Comparison of ENCODE assay signal across 9 cellular contexts in the genomic region with DNA sequence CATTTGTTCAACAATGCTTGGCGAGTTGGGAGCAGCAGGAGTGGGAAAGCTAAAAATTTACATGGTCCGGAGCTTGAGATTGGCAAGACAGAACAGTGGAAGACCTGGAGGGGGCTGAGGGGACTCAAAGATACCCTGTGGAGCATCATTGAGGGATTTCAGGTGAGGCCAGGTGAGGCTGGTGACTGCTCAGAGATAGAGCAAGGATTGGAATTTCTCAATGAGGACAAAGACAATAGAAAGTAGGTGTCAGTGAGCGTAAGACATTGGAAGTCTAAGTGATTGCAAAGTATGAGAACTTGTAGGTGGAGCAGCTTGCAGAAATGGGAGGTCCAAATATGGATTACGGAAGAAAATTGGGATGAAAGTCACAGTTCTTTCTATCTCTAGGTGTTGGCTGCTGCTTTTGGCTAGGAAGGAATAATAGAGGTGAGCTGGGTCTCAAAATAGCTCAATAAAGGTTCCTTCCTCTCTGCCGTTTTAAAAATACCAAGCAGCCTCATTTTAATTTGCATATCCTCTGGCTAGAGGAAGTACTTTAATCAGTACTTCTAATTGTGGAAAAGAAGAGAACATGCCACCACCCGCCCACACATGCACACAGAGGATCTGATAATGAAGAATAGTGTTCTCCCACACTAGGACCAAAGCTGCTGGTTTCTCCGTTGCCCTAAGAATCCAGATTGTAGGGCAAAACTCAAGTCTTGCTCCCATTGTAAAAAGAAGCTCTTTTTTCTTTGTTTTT. TPM values are rescaled to one million over a fixed set of nuclear protein-coding genes. Genes with fewer than 3 reads are reported as not detected.
DNase-seq lines count a peak whose midpoint lies in the region; ATAC-seq and TF ChIP-seq lines count a peak whose summit lies in the region.
"Had no signal": no experiment of that assay in that cellular context is flagged by ENCODE, and none has a peak within 500 bp of the region (broad histone marks: within the 10 kb centered on the region; RNA-seq: fewer than 3 reads in every experiment).

No MANE protein-coding gene starts in this region.

- no peak overlapping the region for H3K4ac ChIP-seq in trophoblast cell (ENCODE audit: low read depth, low read length)

- no peak overlapping the region for H2BK12ac ChIP-seq in trophoblast cell (ENCODE audit: low read length)

- intact Hi-C loops in activated CD4-positive, alpha-beta T cell treated with anti-CD3 and anti-CD28 coated beads for 36 hours (cut with DNase I, micrococcal nuclease), result no loop called here
- intact Hi-C loops in natural killer cell (cut with micrococcal nuclease) (no loop called here), esophagus squamous epithelium (cut with DNase I) (no loop called here), Caco-2 (cut with micrococcal nuclease; ENCODE audit: unreplicated experiment) (no loop called here)

- no peak for TF ChIP-seq CTCF in natural killer cell (IDR thresholded peaks at IDR 0.05)
- no peak for TF ChIP-seq CTCF in esophagus squamous epithelium (IDR thresholded peaks at IDR 0.05)
- TF ChIP-seq CTCF in Caco-2 (IDR thresholded peaks at IDR 0.05; ENCODE audit: insufficient read depth in 1 of 2, low read depth in 1 of 2, low read length in 1 of 2, severe bottlenecking in 1 of 2, unreplicated experiment in 1 of 2), result no peak

- no peak overlapping the region for H3K4me2 ChIP-seq in trophoblast cell (ENCODE audit: low read length)

- peaks cover 0 to 15% (median 3%) of the 10 kb centered on the region in 3 donors for H3K4me1 ChIP-seq in esophagus squamous epithelium
- H3K4me1 ChIP-seq in Caco-2, result no peaks in the 10 kb centered on the region
- H3K4me1 ChIP-seq in trophoblast cell (ENCODE audit: control insufficient read depth in 1 of 2, insufficient read depth in 2 of 2, low read length in 2 of 2), result no peaks in the 10 kb centered on the region

- H4K12ac ChIP-seq in trophoblast cell (ENCODE audit: low read depth, low read length), result no peak overlapping the region

- H3K79me1 ChIP-seq in trophoblast cell (ENCODE audit: low read length), result no peaks in the 10 kb centered on the region

- H3K18ac ChIP-seq in trophoblast cell (ENCODE audit: low read length), result no peak overlapping the region

- peak; percentile 68 for DNase-seq in activated CD4-positive, alpha-beta T cell treated with anti-CD3 and anti-CD28 coated beads for 36 hours
- no peak for DNase-seq in natural killer cell
- no peak for DNase-seq in esophagus squamous epithelium (lab: John Stamatoyannopoulos, UW)
- DNase-seq in retina, result no peak
- no peak for DNase-seq in Caco-2
- DNase-seq in trophoblast cell, result no peak
- DNase-seq: IMR-90 had no signal

- no peaks in the 10 kb centered on the region for H3K27me3 Mint-ChIP-seq in activated CD4-positive, alpha-beta T cell treated with anti-CD3 and anti-CD28 coated beads for 36 hours
- H3K27me3 Mint-ChIP-seq in natural killer cell (ENCODE audit: low read depth in 2 of 2), result no peaks in the 10 kb centered on the region
- no peaks in the 10 kb centered on the region for H3K27me3 Mint-ChIP-seq in Caco-2 (ENCODE audit: insufficient read depth, unreplicated experiment)

- 41 to 47% methylated on average over 7 of the region's 7 CpGs for WGBS in esophagus squamous epithelium, 2 donors
- no CpG with 5 or more reads among the region's 7 CpGs for WGBS in trophoblast cell (ENCODE audit: extremely low coverage, insufficient coverage, insufficient read length)

- no peak overlapping the region for H3K14ac ChIP-seq in trophoblast cell (ENCODE audit: low read length)

- ATAC-seq in GM19035 (IDR thresholded peaks at IDR 0.05; ENCODE audit: unreplicated experiment) (peak; percentile 68), HG03095 (IDR thresholded peaks at IDR 0.05; ENCODE audit: unreplicated experiment) (peak; percentile 84), natural killer cell (peak in 2 of 3 donors; percentile 18 to 51)
- peak; percentile 76 for ATAC-seq in activated CD4-positive, alpha-beta T cell treated with anti-CD3 and anti-CD28 coated beads for 36 hours

- no TSS peak for BruUV-seq in Caco-2 (replicated peaks; lab: Mats Ljungman, UMichigan)

- H3K4me3 ChIP-seq in esophagus squamous epithelium (no peak overlapping the region), Caco-2 (ENCODE audit: low read depth, low read length) (no peak overlapping the region), trophoblast cell (ENCODE audit: low read depth, low read length) (no peak overlapping the region)

- H3K36me3 ChIP-seq in esophagus squamous epithelium, result peaks cover 0 to 39% (median 0%) of the 10 kb centered on the region in 3 donors
- no peaks in the 10 kb centered on the region for H3K36me3 ChIP-seq in Caco-2 (ENCODE audit: control insufficient read depth, insufficient read depth, low read length)
- H3K36me3 ChIP-seq in trophoblast cell (ENCODE audit: control insufficient read depth in 1 of 2, insufficient read depth in 2 of 2, low read length in 2 of 2), result no peaks in the 10 kb centered on the region

- H2AK5ac ChIP-seq in trophoblast cell (ENCODE audit: low read length), result no peak overlapping the region

- no peak overlapping the region for H2AFZ ChIP-seq in trophoblast cell (ENCODE audit: insufficient read depth, low read length, poor library complexity)

- TF ChIP-seq POLR2A in esophagus squamous epithelium (IDR thresholded peaks at IDR 0.05), result no peak

- no peak overlapping the region for H3K9ac ChIP-seq in trophoblast cell (ENCODE audit: low read length)

- H3K4me3 Mint-ChIP-seq in activated CD4-positive, alpha-beta T cell treated with anti-CD3 and anti-CD28 coated beads for 36 hours, result peak overlapping the region; percentile 13
- H3K4me3 Mint-ChIP-seq in natural killer cell, result peak overlapping the region; percentile 32
- H3K4me3 Mint-ChIP-seq in Caco-2 (ENCODE audit: unreplicated experiment), result no peak overlapping the region

- peak overlapping the region; percentile 82 for H3K27ac Mint-ChIP-seq in activated CD4-positive, alpha-beta T cell treated with anti-CD3 and anti-CD28 coated beads for 36 hours
- H3K27ac Mint-ChIP-seq in natural killer cell (peak overlapping the region; percentile 76 to 80), Caco-2 (ENCODE audit: unreplicated experiment) (no peak overlapping the region)

- H3K9me3 Mint-ChIP-seq in activated CD4-positive, alpha-beta T cell treated with anti-CD3 and anti-CD28 coated beads for 36 hours (ENCODE audit: low read depth), result no peaks in the 10 kb centered on the region
- H3K9me3 Mint-ChIP-seq in natural killer cell (no peaks in the 10 kb centered on the region), Caco-2 (ENCODE audit: unreplicated experiment) (no peaks in the 10 kb centered on the region)

- H3K27me3 ChIP-seq in esophagus squamous epithelium (no peaks in the 10 kb centered on the region), Caco-2 (replicated peaks; ENCODE audit: control insufficient read depth, insufficient read depth, low read length) (no peaks in the 10 kb centered on the region), trophoblast cell (ENCODE audit: insufficient read depth, low read length) (no peaks in the 10 kb centered on the region)

- CTCF ChIA-PET in activated CD4-positive, alpha-beta T cell treated with anti-CD3 and anti-CD28 coated beads for 36 hours (lab: Charles Lee), result interaction anchor here (0.6 to 1.4 kb wide), 5 partner anchors 11 to 32 kb away, joined by 3 to 5 read pairs (median 3); no protein-coding TSS in a partner anchor
- CTCF ChIA-PET in Caco-2 (lab: Charles Lee), result interaction anchor here (0.6 kb wide), 1 partner anchor 28 kb away, joined by 6 read pairs; no protein-coding TSS in a partner anchor

- H4K91ac ChIP-seq in trophoblast cell (ENCODE audit: low read depth, low read length), result no peak overlapping the region

- no peaks in the 10 kb centered on the region for H3K9me3 ChIP-seq in esophagus squamous epithelium
- no peaks in the 10 kb centered on the region for H3K9me3 ChIP-seq in Caco-2
- no peaks in the 10 kb centered on the region for H3K9me3 ChIP-seq in trophoblast cell (ENCODE audit: insufficient read depth, low read depth, low read length)

- no peak overlapping the region for H4K8ac ChIP-seq in trophoblast cell (ENCODE audit: low read depth, low read length)

- H3K79me2 ChIP-seq in trophoblast cell (ENCODE audit: control insufficient read depth, insufficient read depth, low read length, poor library complexity), result no peaks in the 10 kb centered on the region

- H3K4me1 Mint-ChIP-seq in activated CD4-positive, alpha-beta T cell treated with anti-CD3 and anti-CD28 coated beads for 36 hours, result peaks cover 54% of the 10 kb centered on the region
- H3K4me1 Mint-ChIP-seq in natural killer cell (peaks cover 47 to 67% of the 10 kb centered on the region in 2 donors), Caco-2 (ENCODE audit: low read depth, unreplicated experiment) (no peaks in the 10 kb centered on the region)

- no peak overlapping the region for H2BK5ac ChIP-seq in trophoblast cell (ENCODE audit: low read depth, low read length, poor library complexity)

- peaks cover 65% of the 10 kb centered on the region for H3K36me3 Mint-ChIP-seq in activated CD4-positive, alpha-beta T cell treated with anti-CD3 and anti-CD28 coated beads for 36 hours (ENCODE audit: low read depth)
- H3K36me3 Mint-ChIP-seq in natural killer cell (peaks cover 26% of the 10 kb centered on the region), Caco-2 (ENCODE audit: insufficient read depth, unreplicated experiment) (peaks cover 4% of the 10 kb centered on the region)

- H3K27ac ChIP-seq in esophagus squamous epithelium (no peak overlapping the region), trophoblast cell (ENCODE audit: low read depth, low read length) (no peak overlapping the region)

- no peak overlapping the region for H2BK120ac ChIP-seq in trophoblast cell (ENCODE audit: insufficient read depth, low read length, poor library complexity)

- H3K23ac ChIP-seq in trophoblast cell (ENCODE audit: low read length), result no peak overlapping the region

- POLR2A ChIA-PET in activated CD4-positive, alpha-beta T cell treated with anti-CD3 and anti-CD28 coated beads for 36 hours (lab: Charles Lee), result interaction anchor here (0.6 to 0.8 kb wide), 2 partner anchors 34 to 201 kb away, joined by 3 read pairs; no protein-coding TSS in a partner anchor
- POLR2A ChIA-PET in Caco-2 (lab: Charles Lee), result no interaction called here

RNA-seq across cellular contexts. Expression of gene SORL1, which starts 42.4 kb away (rescaled TPM):
- total RNA-seq in activated CD4-positive, alpha-beta T cell treated with anti-CD3 and anti-CD28 coated beads for 36 hours, result 10 to 100 TPM; 53.5 to 68.0 TPM
- total RNA-seq in natural killer cell (100 to 1,000 TPM; 386 to 519 (median 456) TPM), esophagus squamous epithelium (10 to 100 TPM in 3 of 4 donors, 1 to 10 TPM in 1; 6.8 to 19.9 (median 16.3) TPM), Caco-2 (2022) (26.3 and 34.0 TPM in 2 replicates)
- 4.6 and 5.1 TPM in 2 replicates for polyA plus RNA-seq in trophoblast cell (2013)

Comparison
In these comparisons a context has a peak if more than half of its experiments do, and no peak if none do; other contexts are left out.
1. RNA of gene SORL1, which starts 42.4 kb away (total RNA-seq): 386 to 519 TPM in natural killer cell; 53.5 to 68.0 TPM in activated CD4-positive, alpha-beta T cell treated with anti-CD3 and anti-CD28 coated beads for 36 hours, 26.3 to 34.0 TPM in Caco-2 and 6.8 to 19.9 TPM in esophagus squamous epithelium; every median in the first group is over 4 times any median in the second.
2. Peak in every context shown above with its lines, with median percentiles within 50 percentile points of each other: ATAC-seq.